16 cellular contexts compared by ENCODE assay signal in the genomic region with DNA sequence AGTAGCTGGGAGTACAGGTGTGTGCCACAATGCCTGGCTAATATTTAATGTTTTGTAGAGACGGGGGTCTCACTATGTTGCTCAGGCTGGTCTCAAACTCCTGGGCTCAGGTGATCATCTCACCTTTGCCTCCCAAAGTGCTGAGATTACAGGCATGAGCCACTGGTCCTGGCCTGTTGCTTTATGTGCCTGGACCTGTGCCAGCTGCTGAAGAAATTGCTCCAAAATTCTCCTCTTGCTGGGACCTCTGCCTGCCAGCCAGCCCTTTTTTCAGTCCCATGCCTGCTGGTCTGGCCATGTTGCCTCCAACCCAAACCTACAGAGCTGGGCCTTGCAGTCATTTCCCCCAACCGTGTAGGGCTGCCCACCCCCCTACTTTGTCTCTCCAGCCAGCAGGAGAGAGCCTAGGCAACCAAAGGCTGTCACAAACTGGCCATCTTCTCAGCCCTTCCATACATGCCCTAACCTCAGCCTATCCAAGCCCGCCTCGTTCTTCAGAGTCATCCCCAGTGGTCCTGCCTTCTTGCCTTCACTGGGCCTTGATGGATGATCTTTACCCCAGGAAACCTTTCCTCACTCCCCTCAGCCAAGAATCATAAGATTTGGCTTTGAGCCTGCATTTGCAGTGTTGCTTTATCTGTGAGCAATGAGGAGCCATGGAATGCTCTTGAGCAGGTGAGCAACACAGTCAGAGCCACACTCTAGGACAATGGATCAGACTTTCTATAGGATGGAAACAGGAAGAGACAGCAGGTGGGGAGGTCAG. TPM values are rescaled to one million over a fixed set of nuclear protein-coding genes. Genes with fewer than 3 reads are reported as not detected.
DNase-seq lines count a peak whose midpoint lies in the region; ATAC-seq and TF ChIP-seq lines count a peak whose summit lies in the region.
"Had no signal": no experiment of that assay in that cellular context is flagged by ENCODE, and none has a peak within 500 bp of the region (broad histone marks: within the 10 kb centered on the region; RNA-seq: fewer than 3 reads in every experiment).

No MANE protein-coding gene starts in this region.

- H3K4me1 Mint-ChIP-seq in activated T-helper 17 cell treated with anti-CD3 and anti-CD28 coated beads, Interleukin-2, amount 50 U/mL, for 72 hours = no peaks in the 10 kb centered on the region
- peaks cover 2 to 5% of the 10 kb centered on the region in 2 donors for H3K4me1 Mint-ChIP-seq in stimulated activated naive B cell treated with anti-CD40 and anti-IgM and Interleukin-4, amounts not matched to agents 10 μg/mL and 1 μg/mL and 100 μg/mL, for 72 hours

- H3K4me3 Mint-ChIP-seq in activated T-helper 17 cell treated with anti-CD3 and anti-CD28 coated beads, Interleukin-2, amount 50 U/mL, for 72 hours = no peak overlapping the region
- no peak overlapping the region for H3K4me3 Mint-ChIP-seq in stimulated activated naive B cell treated with anti-CD40 and anti-IgM and Interleukin-4, amounts not matched to agents 10 μg/mL and 1 μg/mL and 100 μg/mL, for 72 hours
- H3K4me3 Mint-ChIP-seq: B cell had no signal

- ATAC-seq in mucosa of descending colon = peak; percentile 5
- ATAC-seq in activated T-helper 17 cell treated with anti-CD3 and anti-CD28 coated beads, Interleukin-2, amount 50 U/mL, for 72 hours (replicated peaks) = no peak
- ATAC-seq in stimulated activated naive B cell treated with anti-CD40 and anti-IgM and Interleukin-4, amounts not matched to agents 10 μg/mL and 1 μg/mL and 100 μg/mL, for 72 hours (replicated peaks) = no peak
- ATAC-seq: GM12878 had no signal

- no peaks in the 10 kb centered on the region for H3K27me3 ChIP-seq in thyroid gland
- H3K27me3 ChIP-seq: dorsolateral prefrontal cortex, suprapubic skin had no signal

- no peaks in the 10 kb centered on the region for H3K36me3 Mint-ChIP-seq in activated T-helper 17 cell treated with anti-CD3 and anti-CD28 coated beads, Interleukin-2, amount 50 U/mL, for 72 hours (ENCODE audit: low read depth)
- no peaks in the 10 kb centered on the region for H3K36me3 Mint-ChIP-seq in stimulated activated naive B cell treated with anti-CD40 and anti-IgM and Interleukin-4, amounts not matched to agents 10 μg/mL and 1 μg/mL and 100 μg/mL, for 72 hours

- peak overlapping the region in 2 of 3 donors; percentile 36 to 45 for H3K27ac ChIP-seq in thyroid gland
- H3K27ac ChIP-seq: suprapubic skin had no signal

- no peaks in the 10 kb centered on the region for H3K9me3 Mint-ChIP-seq in activated T-helper 17 cell treated with anti-CD3 and anti-CD28 coated beads, Interleukin-2, amount 50 U/mL, for 72 hours
- H3K9me3 Mint-ChIP-seq in stimulated activated naive B cell treated with anti-CD40 and anti-IgM and Interleukin-4, amounts not matched to agents 10 μg/mL and 1 μg/mL and 100 μg/mL, for 72 hours = no peaks in the 10 kb centered on the region

- H3K36me3 ChIP-seq in mucosa of descending colon (ENCODE audit: low read depth) (no peaks in the 10 kb centered on the region), thyroid gland (no peaks in the 10 kb centered on the region)
- H3K36me3 ChIP-seq: suprapubic skin had no signal

- no peak for TF ChIP-seq POLR2A in thyroid gland (IDR thresholded peaks at IDR 0.05)

- TF ChIP-seq CTCF in mucosa of descending colon (IDR thresholded peaks at IDR 0.05) (no peak), thyroid gland (IDR thresholded peaks at IDR 0.05) (no peak)

- H3K9me3 ChIP-seq in mucosa of descending colon (no peaks in the 10 kb centered on the region), thyroid gland (no peaks in the 10 kb centered on the region)
- H3K9me3 ChIP-seq: suprapubic skin had no signal

- peaks cover 8% of the 10 kb centered on the region for H3K27me3 Mint-ChIP-seq in activated T-helper 17 cell treated with anti-CD3 and anti-CD28 coated beads, Interleukin-2, amount 50 U/mL, for 72 hours
- peaks cover 8 to 9% of the 10 kb centered on the region in 2 donors for H3K27me3 Mint-ChIP-seq in stimulated activated naive B cell treated with anti-CD40 and anti-IgM and Interleukin-4, amounts not matched to agents 10 μg/mL and 1 μg/mL and 100 μg/mL, for 72 hours

- DNase-seq in amniotic epithelial cell (ENCODE audit: low read depth) (peak; percentile 62), dermis blood vessel endothelial cell (peak; percentile 33), mucosa of descending colon (peak in 1 of 3 donors; percentile 63), thyroid gland (peak; percentile 44 to 55), NCI-H1092 treated with DMSO at 0.1 percent for 48 hours (lab: John Stamatoyannopoulos, UW) (no peak)
- DNase-seq in stimulated activated naive B cell treated with anti-CD40 and anti-IgM and Interleukin-4, amounts not matched to agents 10 μg/mL and 1 μg/mL and 100 μg/mL, for 72 hours = no peak
- DNase-seq: dorsolateral prefrontal cortex; NCI-H187; stimulated activated CD4-positive, alpha-beta T cell treated with anti-CD3 and anti-CD28 coated beads, Interleukin-4, amount 100 ng/mL, for 24 hours; T1000 had no signal

- no peak overlapping the region for H3K27ac Mint-ChIP-seq in activated T-helper 17 cell treated with anti-CD3 and anti-CD28 coated beads, Interleukin-2, amount 50 U/mL, for 72 hours
- H3K27ac Mint-ChIP-seq in stimulated activated naive B cell treated with anti-CD40 and anti-IgM and Interleukin-4, amounts not matched to agents 10 μg/mL and 1 μg/mL and 100 μg/mL, for 72 hours = no peak overlapping the region
- H3K27ac Mint-ChIP-seq: B cell had no signal

- WGBS in thyroid gland, 2 donors = 73 to 79% methylated on average over 4 of the region's 4 CpGs

- H3K4me1 ChIP-seq in mucosa of descending colon (ENCODE audit: low read depth) (peaks cover 57% of the 10 kb centered on the region), thyroid gland (peaks cover 21 to 64% of the 10 kb centered on the region in 2 donors)

- intact Hi-C loops in mucosa of descending colon (cut with DNase I, micrococcal nuclease) = no loop called here
- intact Hi-C loops in thyroid gland (cut with DNase I) = no loop called here

- H3K4me3 ChIP-seq in mucosa of descending colon (no peak overlapping the region), thyroid gland (replicated peaks in 1 of 3) (no peak overlapping the region)
- H3K4me3 ChIP-seq: dorsolateral prefrontal cortex, GM12878, suprapubic skin had no signal

RNA-seq across cellular contexts. Expression of gene SYNPO, which starts 27.4 kb away (rescaled TPM):
- 14.6 and 19.1 TPM in 2 replicates for total RNA-seq in dermis blood vessel endothelial cell
- 10 to 100 TPM; 62.9 to 73.6 (median 63.9) TPM for total RNA-seq in mucosa of descending colon
- 10 to 100 TPM in 3 of 4 donors, 1 to 10 TPM in 1; 8.8 to 19.3 (median 14.1) TPM for total RNA-seq in thyroid gland
- under 1 TPM; 0.04 to 0.37 TPM for total RNA-seq in activated T-helper 17 cell treated with anti-CD3 and anti-CD28 coated beads, Interleukin-2, amount 50 U/mL, for 72 hours
- total RNA-seq: SK-MEL-5 had no signal

RNA-seq across cellular contexts. Expression of gene MYOZ3, which starts 48.0 kb away (rescaled TPM):
- total RNA-seq in dermis blood vessel endothelial cell (0.17 and 0.37 TPM in 2 replicates), mucosa of descending colon (under 1 TPM; 0.09 to 0.48 (median 0.35) TPM), thyroid gland (under 1 TPM in 3 of 4 donors, not detected in 1; 0.11 to 0.29 (median 0.13) TPM)
- total RNA-seq in activated T-helper 17 cell treated with anti-CD3 and anti-CD28 coated beads, Interleukin-2, amount 50 U/mL, for 72 hours = under 1 TPM; 0.06 to 0.21 TPM
- total RNA-seq: B cell, NCI-H460, SK-MEL-5 had no signal

Comparison
In these comparisons a context has a peak if more than half of its experiments do, and no peak if none do; other contexts are left out.
1. DNase-seq: peak in amniotic epithelial cell (single experiment), dermis blood vessel endothelial cell (single experiment) and thyroid gland (2 of 2); none in stimulated activated naive B cell treated with anti-CD40 and anti-IgM and Interleukin-4, amounts not matched to agents 10 μg/mL and 1 μg/mL and 100 μg/mL, for 72 hours (single experiment) and NCI-H1092 treated with DMSO at 0.1 percent for 48 hours (single experiment).
2. RNA of gene SYNPO, which starts 27.4 kb away (total RNA-seq): 62.9 to 73.6 TPM in mucosa of descending colon, 8.8 to 19.3 TPM in thyroid gland and 14.6 to 19.1 TPM in dermis blood vessel endothelial cell; 0.04 to 0.37 TPM in activated T-helper 17 cell treated with anti-CD3 and anti-CD28 coated beads, Interleukin-2, amount 50 U/mL, for 72 hours; every median in the first group is over 4 times any median in the second.